ENCODE assay signal across 8 cellular contexts in the genomic region with DNA sequence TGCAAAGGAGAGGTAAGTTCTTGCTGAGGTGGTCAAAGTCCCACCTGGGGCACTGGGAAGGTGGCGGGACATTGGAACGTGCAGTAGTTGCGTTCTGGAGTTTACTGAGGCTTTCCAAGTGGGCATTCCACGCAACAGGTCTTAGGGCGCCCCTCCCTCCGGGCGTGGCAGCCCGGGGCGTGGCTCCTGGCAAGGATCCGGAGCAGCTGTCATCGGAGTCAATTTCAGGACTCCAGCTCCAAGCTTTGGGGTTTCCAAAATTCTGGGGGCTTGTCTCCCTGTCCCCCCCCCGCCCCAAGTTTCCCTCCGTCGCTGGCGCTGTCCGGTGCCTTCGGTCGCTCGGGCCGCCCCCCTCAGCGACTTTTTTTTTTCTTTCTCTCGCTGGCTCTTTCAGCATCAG. TPM values are rescaled to one million over a fixed set of nuclear protein-coding genes. Genes with fewer than 3 reads are reported as not detected.
DNase-seq lines count a peak whose midpoint lies in the region; ATAC-seq and TF ChIP-seq lines count a peak whose summit lies in the region.

No MANE protein-coding gene starts in this region.

- peaks cover 3 to 6% (median 5%) of the 10 kb centered on the region in 5 donors for H3K27me3 Mint-ChIP-seq in naive thymus-derived CD8-positive, alpha-beta T cell

- H3K9ac ChIP-seq in colonic mucosa (ENCODE audit: low read depth in 2 of 2, low read length in 2 of 2) = peak overlapping the region in 1 of 2 donors; percentile 68

- H3K4me3 Mint-ChIP-seq in naive thymus-derived CD8-positive, alpha-beta T cell = peak overlapping the region; percentile 50 to 91 (median 84)

- intact Hi-C loops in colonic mucosa (cut with DNase I) = loop anchor here (5.0 kb wide), 1 partner anchor 147 kb away; no protein-coding TSS in a partner anchor

- H3K4me1 ChIP-seq in colonic mucosa = peaks cover under 1% of the 10 kb centered on the region

- ATAC-seq in naive thymus-derived CD8-positive, alpha-beta T cell = no peak
- no peak for ATAC-seq in HG03521 (IDR thresholded peaks at IDR 0.05; ENCODE audit: unreplicated experiment)

- H3K36me3 ChIP-seq in MG63 = no peaks in the 10 kb centered on the region
- no peaks in the 10 kb centered on the region for H3K36me3 ChIP-seq in colonic mucosa

- H3K9me3 ChIP-seq in MG63 = no peaks in the 10 kb centered on the region
- H3K9me3 ChIP-seq in colonic mucosa = no peaks in the 10 kb centered on the region

- H3K27me3 ChIP-seq in MG63 (peaks cover 7% of the 10 kb centered on the region), colonic mucosa (peaks cover 10% of the 10 kb centered on the region)

- peak overlapping the region in 5 of 10 donors; percentile 36 to 72 (median 43) for H3K27ac Mint-ChIP-seq in naive thymus-derived CD8-positive, alpha-beta T cell

- peak; percentile 5 for DNase-seq in NCI-H2196 (lab: John Stamatoyannopoulos, UW; ENCODE audit: unreplicated experiment)
- DNase-seq in NCI-H2196 treated with DMSO at 0.1 percent for 48 hours (lab: John Stamatoyannopoulos, UW; ENCODE audit: unreplicated experiment) = no peak
- DNase-seq in MG63 = no peak
- DNase-seq in colonic mucosa = no peak
- no peak for DNase-seq in naive thymus-derived CD8-positive, alpha-beta T cell
- no peak for DNase-seq in activated CD4-positive, CD25-positive, alpha-beta regulatory T cell (lab: John Stamatoyannopoulos, UW)
- no peak for DNase-seq in EL

- peaks cover 3 to 12% (median 7%) of the 10 kb centered on the region in 3 donors for H3K36me3 Mint-ChIP-seq in naive thymus-derived CD8-positive, alpha-beta T cell

- H3K4me3 ChIP-seq in MG63 (peak overlapping the region; percentile 90), colonic mucosa (peak overlapping the region; percentile 65)

- peaks cover 13 to 45% (median 24%) of the 10 kb centered on the region in 4 donors for H3K4me1 Mint-ChIP-seq in naive thymus-derived CD8-positive, alpha-beta T cell

- TF ChIP-seq CTCF in colonic mucosa (IDR thresholded peaks at IDR 0.05) = no peak

- H3K27ac ChIP-seq in colonic mucosa = no peak overlapping the region

- no peaks in the 10 kb centered on the region for H3K9me3 Mint-ChIP-seq in naive thymus-derived CD8-positive, alpha-beta T cell

- POLR2A ChIA-PET in naive thymus-derived CD8-positive, alpha-beta T cell (lab: Charles Lee) = interaction anchor here (0.6 to 14.4 kb wide), 15 partner anchors 8 to 256 kb away, joined by 3 to 224 read pairs (median 7); a partner anchor contains a TSS

RNA-seq across cellular contexts. Expression of a gene that starts 43.1 kb away (rescaled TPM):
- 174 and 187 TPM in 2 replicates for total RNA-seq in MG63 (2014; rRNA removed; shearing (Covaris generic); ENCODE audit: low replicate concordance)
- 10 to 100 TPM; 31.5 to 44.1 TPM for total RNA-seq in colonic mucosa
- total RNA-seq in naive thymus-derived CD8-positive, alpha-beta T cell = 10 to 100 TPM; 72.4 to 72.7 TPM
- 100 to 1,000 TPM in 1 of 3 donors, 10 to 100 TPM in 2; 89.0 to 125 (median 94.6) TPM for polyA plus RNA-seq in naive thymus-derived CD8-positive, alpha-beta T cell
